9 cellular contexts compared by ENCODE assay signal in genomic region chr7:26291251-26291650, GRCh38. TPM values are rescaled to one million over a fixed set of nuclear protein-coding genes. Genes with fewer than 3 reads are reported as not detected.
DNase-seq lines count a peak whose midpoint lies in the region; ATAC-seq, FAIRE-seq and TF ChIP-seq lines count a peak whose summit lies in the region.
"Had no signal": no experiment of that assay in that cellular context is flagged by ENCODE, and none has a peak within 500 bp of the region (broad histone marks: within the 10 kb centered on the region; RNA-seq: fewer than 3 reads in every experiment).

No MANE protein-coding gene starts in this region.

- no peak for FAIRE-seq in endothelial cell of umbilical vein (lab: Jason Lieb, UNC)

- peak overlapping the region; percentile 89 for H3K4me3 ChIP-seq in GM06990 (replicated peaks; ENCODE audit: low read depth, low read length)
- H3K4me3 ChIP-seq in PC-3 (ENCODE audit: low read length): peak overlapping the region; percentile 97
- peak overlapping the region; percentile 23 to 57 (median 40) for H3K4me3 ChIP-seq in endothelial cell of umbilical vein (replicated peaks in 1 of 3; ENCODE audit: insufficient read depth in 1 of 3, low read depth in 1 of 3, low read length in 3 of 3)
- peak overlapping the region; percentile 38 for H3K4me3 ChIP-seq in parathyroid adenoma (ENCODE audit: low read depth, low read length)

- peak overlapping the region; percentile 89 for H2AFZ ChIP-seq in PC-3 (ENCODE audit: low read length)
- H2AFZ ChIP-seq in endothelial cell of umbilical vein (ENCODE audit: low read depth, low read length): peak overlapping the region; percentile 87
- H2AFZ ChIP-seq in parathyroid adenoma: peak overlapping the region; percentile 78

- dilution Hi-C loops in endothelial cell of umbilical vein (cut with MboI; ENCODE audit: extremely low pct_ligation_motif_present, low sequenced_read_pairs): no loop called here

- ATAC-seq in PC-3 (no peak), HG03175 (IDR thresholded peaks at IDR 0.05; ENCODE audit: unreplicated experiment) (no peak), GM19395 (IDR thresholded peaks at IDR 0.05; ENCODE audit: unreplicated experiment) (no peak)

- H3K4me2 ChIP-seq in PC-3 (ENCODE audit: low read length): peak overlapping the region; percentile 82
- H3K4me2 ChIP-seq in endothelial cell of umbilical vein (ENCODE audit: insufficient read depth, low read length): peak overlapping the region; percentile 88
- H3K4me2 ChIP-seq in parathyroid adenoma (ENCODE audit: low read length): peak overlapping the region; percentile 78

- intact Hi-C loops in PC-3 (cut with micrococcal nuclease): loop anchor here (2.0 to 5.0 kb wide), 2 partner anchors 74 to 89 kb away; partner anchors contain the start of genes CBX3 and HNRNPA2B1
- intact Hi-C loops in endothelial cell of umbilical vein (cut with micrococcal nuclease): loop anchor here (2.0 kb wide), 1 partner anchor 398 kb away; no protein-coding TSS in a partner anchor

- POLR2A ChIA-PET in PC-3 (lab: Charles Lee; ENCODE audit: unreplicated experiment) (interaction anchor here (0.7 kb wide), 1 partner anchor 398 kb away, joined by 3 read pairs; no protein-coding TSS in a partner anchor), endothelial cell of umbilical vein (lab: Charles Lee) (no interaction called here)

- no peaks in the 10 kb centered on the region for H3K9me3 ChIP-seq in PC-3 (ENCODE audit: low read length)
- H3K9me3 ChIP-seq in endothelial cell of umbilical vein (replicated peaks; ENCODE audit: control insufficient read depth, insufficient read depth, low read length): no peaks in the 10 kb centered on the region
- no peaks in the 10 kb centered on the region for H3K9me3 ChIP-seq in parathyroid adenoma (ENCODE audit: control insufficient read depth, low read length)

- DNase-seq in GM06990 (ENCODE audit: extremely low read depth, insufficient read length) (no peak), PC-3 (no peak), endothelial cell of umbilical vein (ENCODE audit: low read depth, low spot score) (no peak), superior temporal gyrus (ENCODE audit: extremely low spot score) (no peak), NCI-H1436 treated with DMSO at 0.1 percent for 48 hours (lab: John Stamatoyannopoulos, UW) (no peak)
- DNase-seq: hippocampal formation had no signal

- H3K79me2 ChIP-seq in PC-3 (ENCODE audit: low read length): 0 out of 2 replicates have a peak, but pooled peaks cover 3% of the 10 kb centered on the region
- no peaks in the 10 kb centered on the region for H3K79me2 ChIP-seq in endothelial cell of umbilical vein (ENCODE audit: control insufficient read depth, insufficient read depth, low read length)
- no peaks in the 10 kb centered on the region for H3K79me2 ChIP-seq in parathyroid adenoma

- no peaks in the 10 kb centered on the region for H3K27me3 ChIP-seq in GM06990 (replicated peaks; ENCODE audit: control insufficient read depth, insufficient read depth, low read length)
- no peaks in the 10 kb centered on the region for H3K27me3 ChIP-seq in PC-3 (ENCODE audit: low read length)
- H3K27me3 ChIP-seq in endothelial cell of umbilical vein (ENCODE audit: control insufficient read depth in 2 of 2, insufficient read depth in 2 of 2, low read length in 2 of 2): peaks cover 2 to 3% of the 10 kb centered on the region in 2 experiments
- no peaks in the 10 kb centered on the region for H3K27me3 ChIP-seq in parathyroid adenoma (ENCODE audit: control insufficient read depth, insufficient read depth, low read length)

- H3K27ac ChIP-seq in PC-3 (ENCODE audit: low read length) (no peak overlapping the region), endothelial cell of umbilical vein (ENCODE audit: insufficient read depth, low read depth, low read length) (no peak overlapping the region), parathyroid adenoma (no peak overlapping the region)

- peak overlapping the region; percentile 24; the same call in 1 of the 2 replicates for H3K9ac ChIP-seq in PC-3 (ENCODE audit: low read length)
- no peak overlapping the region for H3K9ac ChIP-seq in endothelial cell of umbilical vein (replicated peaks; ENCODE audit: extremely low read depth, insufficient read depth, low read length)
- no peak overlapping the region for H3K9ac ChIP-seq in parathyroid adenoma

- TF ChIP-seq POLR2A in endothelial cell of umbilical vein (IDR thresholded peaks at IDR 0.05; ENCODE audit: low read depth, low read length): no peak

- no peaks in the 10 kb centered on the region for H3F3A ChIP-seq in PC-3 (ENCODE audit: low read length, unreplicated experiment)

- no peaks in the 10 kb centered on the region for H4K20me1 ChIP-seq in PC-3 (ENCODE audit: low read length)
- H4K20me1 ChIP-seq in endothelial cell of umbilical vein (replicated peaks; ENCODE audit: control insufficient read depth, extremely low read depth, insufficient read depth, low read length): no peaks in the 10 kb centered on the region

- H3K9me1 ChIP-seq in endothelial cell of umbilical vein (replicated peaks; ENCODE audit: control insufficient read depth, extremely low read depth, insufficient read depth, low read length): no peaks in the 10 kb centered on the region

- TF ChIP-seq CTCF in GM06990 (IDR thresholded peaks at IDR 0.05; ENCODE audit: insufficient read depth, low read length, poor library complexity, severe bottlenecking): no peak
- no peak for TF ChIP-seq CTCF in PC-3 (conservative IDR thresholded peaks at IDR 0.05; ENCODE audit: low read depth, low read length)
- TF ChIP-seq CTCF in endothelial cell of umbilical vein (IDR thresholded peaks at IDR 0.05; ENCODE audit: extremely low read depth in 1 of 2, insufficient read depth in 1 of 2, low read depth in 1 of 2, low read length in 2 of 2): no peak
- no peak for TF ChIP-seq CTCF in parathyroid adenoma (IDR thresholded peaks at IDR 0.05)

- H3K36me3 ChIP-seq in GM06990 (ENCODE audit: control insufficient read depth, insufficient read depth, low read length) (no peaks in the 10 kb centered on the region), PC-3 (ENCODE audit: low read depth, low read length) (no peaks in the 10 kb centered on the region), endothelial cell of umbilical vein (ENCODE audit: control insufficient read depth in 2 of 2, extremely low read depth in 1 of 2, insufficient read depth in 2 of 2, low read length in 2 of 2) (no peaks in the 10 kb centered on the region), parathyroid adenoma (ENCODE audit: control insufficient read depth, insufficient read depth, low read length) (no peaks in the 10 kb centered on the region)

- CTCF ChIA-PET in PC-3 (lab: Charles Lee): interaction anchor here (0.6 to 1.7 kb wide), 2 partner anchors 74 to 215 kb away, joined by 3 to 8 read pairs; no protein-coding TSS in a partner anchor
- CTCF ChIA-PET in endothelial cell of umbilical vein (lab: Charles Lee): no interaction called here

- no peaks in the 10 kb centered on the region for H3K9me2 ChIP-seq in PC-3 (replicated peaks; ENCODE audit: low read length)

- BruUV-seq in PC-3 (replicated peaks; lab: Mats Ljungman, UMichigan): no TSS peak
- no TSS peak for BruUV-seq in endothelial cell of umbilical vein (replicated peaks; lab: Mats Ljungman, UMichigan)

- H3K4me1 ChIP-seq in PC-3 (ENCODE audit: insufficient read depth, low read length) (peaks cover 6% of the 10 kb centered on the region; the same call in 1 of the 2 replicates), endothelial cell of umbilical vein (ENCODE audit: control insufficient read depth, extremely low read depth, insufficient read depth, low read length) (peaks cover 5% of the 10 kb centered on the region), parathyroid adenoma (no peaks in the 10 kb centered on the region)

TF ChIP-seq in endothelial cell of umbilical vein, 7 proteins besides CTCF, POLR2A, EP300 and RAD21:
- TF ChIP-seq MYC (IDR thresholded peaks at IDR 0.05; ENCODE audit: low read depth, low read length): no peak
- no peak for TF ChIP-seq POLR2AphosphoS5 (IDR thresholded peaks at IDR 0.05; ENCODE audit: insufficient read depth, low read depth, low read length)
TF ChIP-seq in endothelial cell of umbilical vein: peak in this region for 0.

RNA-seq across cellular contexts. Expression of gene SNX10, which starts 0.4 kb away (rescaled TPM):
- total RNA-seq in PC-3 (2014; rRNA removed): 6.2 and 7.9 TPM in 2 replicates
- total RNA-seq in endothelial cell of umbilical vein: 0.80 and 1.2 TPM in 2 replicates
- polyA plus RNA-seq in endothelial cell of umbilical vein: 0.10 and 0.25 TPM in 2 replicates
- polyA plus RNA-seq in endothelial cell of umbilical vein (2011; cell fraction: cytosol; rRNA removed): 0.09 and 0.17 TPM in 2 replicates
- 0.15 and 0.32 TPM in 2 replicates for polyA plus RNA-seq in endothelial cell of umbilical vein (2011; cell fraction: nucleus; rRNA removed)
- polyA plus RNA-seq in endothelial cell of umbilical vein (2012): 0.12 TPM in 1 of 2 replicates, not detected in the other
- 0.11 TPM in 1 of 2 replicates, not detected in the other for polyA minus RNA-seq in endothelial cell of umbilical vein
- 3.1 TPM for polyA minus RNA-seq in endothelial cell of umbilical vein (2011; cell fraction: cytosol; rRNA and poly(A)+ RNA removed)
- polyA minus RNA-seq in endothelial cell of umbilical vein (2011; cell fraction: nucleus; rRNA and poly(A)+ RNA removed): not detected in 2 replicates

Comparison
In these comparisons a context has a peak if more than half of its experiments do, and no peak if none do; other contexts are left out.
1. H3K4me3 ChIP-seq: peak in every context shown above with its lines; median percentile 97 in PC-3; 89 in GM06990; 40 in endothelial cell of umbilical vein; 38 in parathyroid adenoma.